In genomic region chr16:67213197-67214019, GRCh38 we compare ENCODE assay signal across 24 cellular contexts. TPM values are rescaled to one million over a fixed set of nuclear protein-coding genes. Genes with fewer than 3 reads are reported as not detected.
DNase-seq lines count a peak whose midpoint lies in the region; ATAC-seq, FAIRE-seq and TF ChIP-seq lines count a peak whose summit lies in the region.
"Had no signal": no experiment of that assay in that cellular context is flagged by ENCODE, and none has a peak within 500 bp of the region (broad histone marks: within the 10 kb centered on the region; RNA-seq: fewer than 3 reads in every experiment).

No MANE protein-coding gene starts in this region.

- TF ChIP-seq CTCF in left ventricle myocardium inferior (IDR thresholded peaks at IDR 0.05; ENCODE audit: borderline replicate concordance): no peak
- no peak for TF ChIP-seq CTCF in body of pancreas (IDR thresholded peaks at IDR 0.05)
- TF ChIP-seq CTCF in keratinocyte (optimal IDR thresholded peaks at IDR 0.05 in 1 of 3, IDR thresholded peaks at IDR 0.05 in 1 of 3, conservative IDR thresholded peaks at IDR 0.05 in 1 of 3; ENCODE audit: extremely low read depth in 1 of 3, insufficient read depth in 2 of 3, low read length in 3 of 3): no peak
- TF ChIP-seq CTCF in gastrocnemius medialis (IDR thresholded peaks at IDR 0.05 in 4 of 5, conservative IDR thresholded peaks at IDR 0.05 in 1 of 5): no peak

- H3K79me2 ChIP-seq in keratinocyte (ENCODE audit: control insufficient read depth, insufficient read depth, low read length): no peaks in the 10 kb centered on the region

- DNase-seq in Right ventricle myocardium inferior (ENCODE audit: missing footprints): peak; percentile 18
- no peak for DNase-seq in left ventricle myocardium inferior
- DNase-seq in body of pancreas: peak; percentile 67 to 83 (median 74)
- no peak for DNase-seq in keratinocyte (ENCODE audit: low read depth, low spot score)
- peak; percentile 27 to 61 for DNase-seq in gastrocnemius medialis
- no peak for DNase-seq in left lobe of liver (ENCODE audit: low spot score)
- no peak for DNase-seq in NK-92 (lab: John Stamatoyannopoulos, UW; ENCODE audit: unreplicated experiment)
- DNase-seq in OCI-M1 (lab: John Stamatoyannopoulos, UW): no peak
- DNase-seq: CD4-positive, alpha-beta T cell; DMS53; H9; HFFc6; NCI-H1048; NCI-H1417; NCI-H1694; NCI-H2029 treated with DMSO at 0.1 percent for 48 hours; NCI-H526 treated with DMSO at 0.1 percent for 48 hours; SHP77 treated with DMSO at 0.1 percent for 48 hours had no signal

- ATAC-seq in Right ventricle myocardium inferior (no peak), body of pancreas (peak; percentile 64), gastrocnemius medialis (peak; percentile 21 to 34), left lobe of liver (no peak)

- no peaks in the 10 kb centered on the region for H4K20me1 ChIP-seq in keratinocyte (ENCODE audit: control insufficient read depth, extremely low read depth, insufficient read depth, low read length)
- H4K20me1 ChIP-seq: BLaER1 had no signal

- dilution Hi-C loops in keratinocyte (cut with MboI; ENCODE audit: extremely low pct_ligation_motif_present, low sequenced_read_pairs): no loop called here

- H3K4me3 ChIP-seq in left ventricle myocardium inferior (no peak overlapping the region), body of pancreas (no peak overlapping the region), keratinocyte (ENCODE audit: control insufficient read depth in 2 of 3, extremely low read depth in 1 of 3, insufficient read depth in 2 of 3, low read depth in 1 of 3, low read length in 3 of 3) (peak overlapping the region in 2 of 3 experiments; percentile 8 to 29), gastrocnemius medialis (no peak overlapping the region)
- H3K4me3 ChIP-seq: BLaER1 had no signal

- peak overlapping the region; percentile 39 for H3K9ac ChIP-seq in keratinocyte (ENCODE audit: control insufficient read depth, extremely low read depth, insufficient read depth, low read length)
- H3K9ac ChIP-seq: BLaER1, KMS-11 had no signal

- no peaks in the 10 kb centered on the region for H3K27me3 ChIP-seq in left ventricle myocardium inferior (ENCODE audit: low read depth)
- no peaks in the 10 kb centered on the region for H3K27me3 ChIP-seq in body of pancreas
- H3K27me3 ChIP-seq in keratinocyte (ENCODE audit: control insufficient read depth, extremely low read depth, insufficient read depth, low read length): no peaks in the 10 kb centered on the region
- H3K27me3 ChIP-seq in gastrocnemius medialis: no peaks in the 10 kb centered on the region
- H3K27me3 ChIP-seq: BLaER1 had no signal

- in situ Hi-C loops in gastrocnemius medialis (cut with MboI; ENCODE audit: low sequenced_read_pairs in 4 of 4): no loop called here

- intact Hi-C loops in Right ventricle myocardium inferior (cut with DNase I) (no loop called here), left ventricle myocardium inferior (cut with micrococcal nuclease) (no loop called here), body of pancreas (cut with DNase I) (no loop called here), gastrocnemius medialis (cut with DNase I; ENCODE audit: low total_unique reads) (no loop called here)

- no peaks in the 10 kb centered on the region for H3K9me1 ChIP-seq in keratinocyte (ENCODE audit: control insufficient read depth, extremely low read depth, insufficient read depth, low read length)

- peak overlapping the region; percentile 47 for H2AFZ ChIP-seq in keratinocyte (ENCODE audit: control insufficient read depth, low read length)

- no peak for TF ChIP-seq POLR2A in body of pancreas (IDR thresholded peaks at IDR 0.05)
- TF ChIP-seq POLR2A in gastrocnemius medialis (IDR thresholded peaks at IDR 0.05): no peak

- peak overlapping the region; percentile 71 for H3K4me2 ChIP-seq in keratinocyte (ENCODE audit: control insufficient read depth, extremely low read depth, insufficient read depth, low read depth, low read length)
- H3K4me2 ChIP-seq: BLaER1, KMS-11 had no signal

- H3K4me1 ChIP-seq in left ventricle myocardium inferior (peaks cover 46% of the 10 kb centered on the region), body of pancreas (peaks cover 33% of the 10 kb centered on the region), keratinocyte (ENCODE audit: control insufficient read depth, extremely low read depth, insufficient read depth, low read length) (peaks cover 19% of the 10 kb centered on the region), gastrocnemius medialis (peaks cover 27 to 28% of the 10 kb centered on the region in 2 donors)

- H3K9me3 ChIP-seq in left ventricle myocardium inferior (replicated peaks) (no peaks in the 10 kb centered on the region), body of pancreas (no peaks in the 10 kb centered on the region), keratinocyte (ENCODE audit: control insufficient read depth, low read depth, low read length) (no peaks in the 10 kb centered on the region), gastrocnemius medialis (no peaks in the 10 kb centered on the region)
- H3K9me3 ChIP-seq: BLaER1 had no signal

- H3K27ac ChIP-seq in left ventricle myocardium inferior (replicated peaks) (no peak overlapping the region), body of pancreas (peak overlapping the region; percentile 50 to 81 (median 69)), keratinocyte (ENCODE audit: control insufficient read depth, insufficient read depth, low read length) (peak overlapping the region; percentile 67), gastrocnemius medialis (peak overlapping the region; percentile 48 to 61 (median 56))
- H3K27ac ChIP-seq: BLaER1, KMS-11 had no signal

- FAIRE-seq in keratinocyte (lab: Jason Lieb, UNC): no peak
- FAIRE-seq: D721Med, GM18507 had no signal

- 47 to 50% methylated on average over 6 to 8 of the region's 8 CpGs for WGBS in body of pancreas, 2 donors

- H3K36me3 ChIP-seq in left ventricle myocardium inferior (no peaks in the 10 kb centered on the region), body of pancreas (replicated peaks in 1 of 2; ENCODE audit: insufficient read depth in 1 of 2, low read depth in 2 of 2) (no peaks in the 10 kb centered on the region), keratinocyte (ENCODE audit: control insufficient read depth in 2 of 2, extremely low read depth in 1 of 2, insufficient read depth in 2 of 2, low read length in 2 of 2) (no peaks in the 10 kb centered on the region), gastrocnemius medialis (no peaks in the 10 kb centered on the region)
- H3K36me3 ChIP-seq: BLaER1 had no signal

RNA-seq across cellular contexts. Expression of gene TMEM208, which starts 13.5 kb away (rescaled TPM):
- 12.5 TPM for total RNA-seq in Right ventricle myocardium inferior
- total RNA-seq in left ventricle myocardium inferior: 11.5 TPM
- total RNA-seq in body of pancreas: 10 to 100 TPM; 35.8 to 48.1 TPM
- polyA plus RNA-seq in keratinocyte: 44.9 to 47.6 TPM (median 46.3 TPM) in 3 replicates
- polyA plus RNA-seq in keratinocyte (2011; ENCODE audit: low read depth): 28.4 TPM
- 32.4 and 50.2 TPM in 2 replicates for polyA plus RNA-seq in keratinocyte (2011; cell fraction: cytosol; rRNA removed)
- polyA plus RNA-seq in keratinocyte (2011; cell fraction: nucleus; rRNA removed): 41.7 and 44.5 TPM in 2 replicates
- 39.1 and 45.1 TPM in 2 replicates for polyA plus RNA-seq in keratinocyte (2012; ENCODE audit: low replicate concordance)
- 29.7 to 39.9 TPM (median 32.6 TPM) in 3 replicates for polyA minus RNA-seq in keratinocyte
- polyA minus RNA-seq in keratinocyte (2011; cell fraction: cytosol; rRNA and poly(A)+ RNA removed): 27.6 TPM
- 12.6 and 15.7 TPM in 2 replicates for polyA minus RNA-seq in keratinocyte (2011; cell fraction: nucleus; rRNA and poly(A)+ RNA removed)
- 10 to 100 TPM; 14.7 to 35.8 (median 29.2) TPM for total RNA-seq in gastrocnemius medialis
- 44.9 TPM for total RNA-seq in left lobe of liver

RNA-seq across cellular contexts. Expression of gene ELMO3, which starts 14.5 kb away (rescaled TPM):
- total RNA-seq in Right ventricle myocardium inferior (0.89 TPM), left ventricle myocardium inferior (0.80 TPM), body of pancreas (10 to 100 TPM; 24.1 to 40.5 TPM), gastrocnemius medialis (under 1 TPM; 0.09 to 0.55 (median 0.29) TPM), left lobe of liver (5.2 TPM)
- 21.0 to 38.7 TPM (median 23.4 TPM) in 3 replicates for polyA plus RNA-seq in keratinocyte
- 7.2 TPM for polyA plus RNA-seq in keratinocyte (2011; ENCODE audit: low read depth)
- polyA plus RNA-seq in keratinocyte (2011; cell fraction: cytosol; rRNA removed): 10.4 and 26.3 TPM in 2 replicates
- 37.7 and 52.4 TPM in 2 replicates for polyA plus RNA-seq in keratinocyte (2011; cell fraction: nucleus; rRNA removed)
- polyA plus RNA-seq in keratinocyte (2012; ENCODE audit: low replicate concordance): 21.4 and 27.8 TPM in 2 replicates
- 17.3 to 29.4 TPM (median 24.9 TPM) in 3 replicates for polyA minus RNA-seq in keratinocyte
- 42.6 TPM for polyA minus RNA-seq in keratinocyte (2011; cell fraction: cytosol; rRNA and poly(A)+ RNA removed)
- 24.1 and 26.5 TPM in 2 replicates for polyA minus RNA-seq in keratinocyte (2011; cell fraction: nucleus; rRNA and poly(A)+ RNA removed)

RNA-seq across cellular contexts. Expression of gene E2F4, which starts 21.5 kb away (rescaled TPM):
- total RNA-seq in Right ventricle myocardium inferior (36.9 TPM), left ventricle myocardium inferior (35.9 TPM), body of pancreas (10 to 100 TPM; 51.9 to 88.7 TPM), gastrocnemius medialis (100 to 1,000 TPM in 1 of 4 donors, 10 to 100 TPM in 3; 67.8 to 114 (median 96.5) TPM), left lobe of liver (19.0 TPM)
- 64.7 to 97.7 TPM (median 74.8 TPM) in 3 replicates for polyA plus RNA-seq in keratinocyte
- polyA plus RNA-seq in keratinocyte (2011; ENCODE audit: low read depth): 52.9 TPM
- polyA plus RNA-seq in keratinocyte (2011; cell fraction: cytosol; rRNA removed): 39.3 and 55.7 TPM in 2 replicates
- 202 and 214 TPM in 2 replicates for polyA plus RNA-seq in keratinocyte (2011; cell fraction: nucleus; rRNA removed)
- 40.1 and 54.6 TPM in 2 replicates for polyA plus RNA-seq in keratinocyte (2012; ENCODE audit: low replicate concordance)
- polyA minus RNA-seq in keratinocyte: 76.7 to 122 TPM (median 88.0 TPM) in 3 replicates
- polyA minus RNA-seq in keratinocyte (2011; cell fraction: cytosol; rRNA and poly(A)+ RNA removed): 77.1 TPM
- polyA minus RNA-seq in keratinocyte (2011; cell fraction: nucleus; rRNA and poly(A)+ RNA removed): 36.3 and 37.2 TPM in 2 replicates

RNA-seq across cellular contexts. Expression of gene EXOC3L1, which starts 23.5 kb away (rescaled TPM):
- total RNA-seq in Right ventricle myocardium inferior (4.1 TPM), left ventricle myocardium inferior (3.9 TPM), body of pancreas (1 to 10 TPM; 1.8 to 2.0 TPM), gastrocnemius medialis (1 to 10 TPM in 1 of 4 donors, under 1 TPM in 3; 0.20 to 2.3 (median 0.88) TPM), left lobe of liver (1.8 TPM)
- polyA plus RNA-seq in keratinocyte: not detected in 3 replicates
- not detected for polyA plus RNA-seq in keratinocyte (2011; ENCODE audit: low read depth)
- polyA plus RNA-seq in keratinocyte (2011; cell fraction: cytosol; rRNA removed): not detected in 2 replicates
- polyA plus RNA-seq in keratinocyte (2011; cell fraction: nucleus; rRNA removed): not detected in 2 replicates
- polyA plus RNA-seq in keratinocyte (2012; ENCODE audit: low replicate concordance): 0.05 and 0.21 TPM in 2 replicates
- polyA minus RNA-seq in keratinocyte: not detected in 3 replicates
- not detected for polyA minus RNA-seq in keratinocyte (2011; cell fraction: cytosol; rRNA and poly(A)+ RNA removed)
- not detected in 2 replicates for polyA minus RNA-seq in keratinocyte (2011; cell fraction: nucleus; rRNA and poly(A)+ RNA removed)
- total RNA-seq: CD4-positive, alpha-beta T cell; NCI-H460 had no signal
- polyA plus RNA-seq: IgD-negative memory B cell had no signal

RNA-seq across cellular contexts. Expression of gene MATCAP1, which starts 29.6 kb away (rescaled TPM):
- total RNA-seq in Right ventricle myocardium inferior (9.8 TPM), left ventricle myocardium inferior (14.2 TPM), body of pancreas (10 to 100 TPM; 11.9 to 31.6 TPM), gastrocnemius medialis (1 to 10 TPM; 2.5 to 7.7 (median 4.5) TPM), left lobe of liver (14.9 TPM)
- polyA plus RNA-seq in keratinocyte: 9.0 to 15.0 TPM (median 13.3 TPM) in 3 replicates
- 3.7 TPM for polyA plus RNA-seq in keratinocyte (2011; ENCODE audit: low read depth)
- 2.6 and 4.5 TPM in 2 replicates for polyA plus RNA-seq in keratinocyte (2011; cell fraction: cytosol; rRNA removed)
- 44.9 and 60.2 TPM in 2 replicates for polyA plus RNA-seq in keratinocyte (2011; cell fraction: nucleus; rRNA removed)
- 6.1 and 7.2 TPM in 2 replicates for polyA plus RNA-seq in keratinocyte (2012; ENCODE audit: low replicate concordance)
- 5.7 to 13.2 TPM (median 11.8 TPM) in 3 replicates for polyA minus RNA-seq in keratinocyte
- polyA minus RNA-seq in keratinocyte (2011; cell fraction: cytosol; rRNA and poly(A)+ RNA removed): 6.5 TPM
- 15.9 and 20.0 TPM in 2 replicates for polyA minus RNA-seq in keratinocyte (2011; cell fraction: nucleus; rRNA and poly(A)+ RNA removed)

Comparison
In these comparisons a context has a peak if more than half of its experiments do, and no peak if none do; other contexts are left out.
1. DNase-seq: peak in Right ventricle myocardium inferior (single experiment), body of pancreas (4 of 4) and gastrocnemius medialis (2 of 2); none in left ventricle myocardium inferior (single experiment), keratinocyte (single experiment), left lobe of liver (single experiment), NK-92 (single experiment) and OCI-M1 (single experiment).
2. ATAC-seq: peak in body of pancreas (single experiment) and gastrocnemius medialis (2 of 2); none in Right ventricle myocardium inferior (single experiment) and left lobe of liver (single experiment).
3. H3K4me3 ChIP-seq: peak in keratinocyte (2 of 3); none in left ventricle myocardium inferior (single experiment), body of pancreas (0 of 2) and gastrocnemius medialis (0 of 4).